Comparison of ENCODE assay signal across 2 cellular contexts in genomic region chr7:159027803-159028455, GRCh38.
TF ChIP-seq lines count a peak whose summit lies in the region.

No MANE protein-coding gene starts in this region.

TF ChIP-seq in A549, 52 proteins besides CTCF, POLR2A, EP300 and RAD21 (continued from another document):
- no peak for TF ChIP-seq ATOH8 (CRISPR knock-in tag; IDR thresholded peaks at IDR 0.05; ENCODE audit: low read depth)
- TF ChIP-seq PHF8 (IDR thresholded peaks at IDR 0.05; ENCODE audit: borderline replicate concordance, low read depth): no peak
- no peak for TF ChIP-seq FOXS1 (CRISPR knock-in tag; IDR thresholded peaks at IDR 0.05)
- TF ChIP-seq RCOR1 (IDR thresholded peaks at IDR 0.05; ENCODE audit: low read depth, low read length): no peak
- no peak for TF ChIP-seq ZNF302 (CRISPR knock-in tag; IDR thresholded peaks at IDR 0.05)

TF ChIP-seq in WTC11, 78 proteins besides CTCF, POLR2A, EP300 and RAD21 (continued from another document):
- no peak for TF ChIP-seq KAT7 (CRISPR knock-in tag; IDR thresholded peaks at IDR 0.05; ENCODE audit: borderline replicate concordance)
- no peak for TF ChIP-seq ATF2 (CRISPR knock-in tag; IDR thresholded peaks at IDR 0.05; ENCODE audit: borderline replicate concordance, low read depth)
- TF ChIP-seq ZBTB21 (CRISPR knock-in tag; IDR thresholded peaks at IDR 0.05; ENCODE audit: borderline replicate concordance): no peak
